Comparison of ENCODE assay signal across 8 cellular contexts in the genomic region with DNA sequence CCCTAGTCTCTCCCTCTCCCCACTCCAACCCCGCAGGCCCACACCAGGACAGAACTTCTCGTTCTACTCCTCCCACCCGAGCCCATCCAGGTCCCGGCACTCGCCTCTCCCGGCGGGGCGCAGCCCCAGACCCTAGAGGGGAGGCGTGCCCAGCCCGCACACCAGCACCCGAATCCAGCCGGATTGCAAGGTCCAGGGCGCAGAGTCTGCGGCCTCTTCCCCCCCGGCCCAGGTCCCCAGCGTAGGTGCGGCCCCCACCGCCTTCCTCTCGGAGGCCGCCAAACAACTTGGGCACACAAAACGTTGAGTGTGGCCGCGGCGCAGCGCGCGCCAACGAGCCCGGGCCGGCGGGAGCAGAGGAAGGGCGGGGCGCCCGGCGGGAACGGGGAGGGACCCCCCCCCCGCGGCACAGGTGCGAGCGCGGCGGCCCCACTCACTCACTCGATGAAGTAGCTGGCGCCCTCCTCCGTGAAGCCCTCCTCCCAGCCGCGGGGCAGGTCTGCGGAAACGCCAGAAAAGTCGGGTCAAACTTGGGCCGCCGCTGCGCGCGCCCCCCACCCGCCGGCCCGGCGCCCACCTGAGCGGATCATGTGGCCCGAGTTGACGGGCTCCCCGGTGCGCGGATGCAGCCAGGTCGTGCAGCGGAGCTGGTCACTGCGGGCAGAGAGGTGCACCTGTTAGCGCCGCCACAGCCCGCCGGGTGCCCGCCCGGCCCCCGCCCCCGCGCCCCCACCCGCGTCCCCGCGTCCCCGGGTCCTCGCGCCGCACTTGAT. TPM values are rescaled to one million over a fixed set of nuclear protein-coding genes. Genes with fewer than 3 reads are reported as not detected.
A peak's percentile ranks its signal among the peaks of the same experiment; 100 is the strongest.
DNase-seq lines count a peak whose midpoint lies in the region; ATAC-seq and TF ChIP-seq lines count a peak whose summit lies in the region.

No MANE protein-coding gene starts in this region.

- no peaks in the 10 kb centered on the region for H3K9me3 Mint-ChIP-seq in T-cell

- peak overlapping the region; percentile 83 to 87 for H3K27ac ChIP-seq in mucosa of rectum (ENCODE audit: low read depth in 2 of 2, low read length in 2 of 2)
- H3K27ac ChIP-seq in upper lobe of left lung, result peak overlapping the region; percentile 69 to 76 (median 76)

- peaks cover 4 to 10% (median 7%) of the 10 kb centered on the region in 3 donors for H3K4me1 Mint-ChIP-seq in T-cell

- H3K27me3 Mint-ChIP-seq in T-cell, result peaks cover 12 to 22% of the 10 kb centered on the region in 2 donors

- H3K36me3 ChIP-seq in mucosa of rectum (ENCODE audit: control insufficient read depth in 2 of 2, insufficient read depth in 2 of 2, low read length in 2 of 2) (peaks cover 0 to 2% of the 10 kb centered on the region in 2 donors), upper lobe of left lung (no peaks in the 10 kb centered on the region)

- POLR2A ChIA-PET in T-cell (lab: Charles Lee), result no interaction called here

- peak overlapping the region; percentile 60 to 87 for H3K9ac ChIP-seq in mucosa of rectum (ENCODE audit: low read depth in 1 of 2, low read length in 2 of 2)

- H3K27ac Mint-ChIP-seq in T-cell, result no peak overlapping the region

- H3K27me3 ChIP-seq in mucosa of rectum (ENCODE audit: control insufficient read depth in 2 of 2, insufficient read depth in 2 of 2, low read length in 2 of 2) (no peaks in the 10 kb centered on the region), upper lobe of left lung (peaks cover 2 to 10% (median 6%) of the 10 kb centered on the region in 4 donors)

- no peak for TF ChIP-seq EP300 in upper lobe of left lung (IDR thresholded peaks at IDR 0.05)

- no peak for TF ChIP-seq POLR2A in upper lobe of left lung (IDR thresholded peaks at IDR 0.05)

- H3K4me3 ChIP-seq in mucosa of rectum (ENCODE audit: low read length in 2 of 2) (peak overlapping the region; percentile 74 to 76), upper lobe of left lung (peak overlapping the region; percentile 11 to 84 (median 66))

- H3K4me3 Mint-ChIP-seq in T-cell, result peak overlapping the region in 2 of 3 donors; percentile 28 to 53

- DNase-seq in NCI-H2227 (lab: John Stamatoyannopoulos, UW; ENCODE audit: unreplicated experiment) (peak; percentile 56), NCI-H2227 treated with DMSO at 0.1 percent for 48 hours (lab: John Stamatoyannopoulos, UW) (no peak), T-cell (peak in 15 of 34 experiments; percentile 0 to 25 (median 13)), ecto neural progenitor cell (ENCODE audit: low spot score) (peak; percentile 78), upper lobe of left lung (peak; percentile 50 to 92), occipital lobe (lab: John Stamatoyannopoulos, UW) (no peak)

- H3K4me1 ChIP-seq in mucosa of rectum (ENCODE audit: control insufficient read depth in 2 of 2, insufficient read depth in 2 of 2, low read length in 2 of 2), result peaks cover 10 to 16% of the 10 kb centered on the region in 2 donors
- peaks cover 4 to 21% (median 6%) of the 10 kb centered on the region in 4 donors for H3K4me1 ChIP-seq in upper lobe of left lung

- no peaks in the 10 kb centered on the region for H3K9me3 ChIP-seq in mucosa of rectum (ENCODE audit: control insufficient read depth in 2 of 2, low read length in 2 of 2)
- H3K9me3 ChIP-seq in upper lobe of left lung, result no peaks in the 10 kb centered on the region

- ATAC-seq in T-cell (replicated peaks in 1 of 4) (peak; percentile 53 to 67 (median 59)), upper lobe of left lung (ENCODE audit: low FRiP score in 2 of 2) (peak; percentile 52 to 56), HG03469 (IDR thresholded peaks at IDR 0.05; ENCODE audit: unreplicated experiment) (no peak)

- peaks cover 3% of the 10 kb centered on the region for H3K36me3 Mint-ChIP-seq in T-cell

- WGBS in upper lobe of left lung, 2 donors, result 0 to 1% methylated on average over 10 to 32 of the region's 85 CpGs

- TF ChIP-seq CTCF in upper lobe of left lung (IDR thresholded peaks at IDR 0.05), result no peak

- CTCF ChIA-PET in T-cell (lab: Charles Lee), result no interaction called here

RNA-seq across cellular contexts. Expression of a gene that starts 0.5 kb away (rescaled TPM):
- 1 to 10 TPM; 4.8 to 8.8 (median 5.8) TPM for total RNA-seq in T-cell
- total RNA-seq in upper lobe of left lung, result 10 to 100 TPM; 27.5 to 87.0 (median 48.6) TPM
- total RNA-seq in occipital lobe, result 5.5 TPM

Comparison
In these comparisons a context has a peak if more than half of its experiments do, and no peak if none do; other contexts are left out.
1. DNase-seq: peak in NCI-H2227 (single experiment), ecto neural progenitor cell (single experiment) and upper lobe of left lung (2 of 2); none in NCI-H2227 treated with DMSO at 0.1 percent for 48 hours (single experiment) and occipital lobe (single experiment).